33 cellular contexts compared by ENCODE assay signal in genomic region chr3:13060341-13060910, GRCh38.
"Had no signal": no experiment of that assay in that cellular context is flagged by ENCODE, and none has a peak within 500 bp of the region (broad histone marks: within the 10 kb centered on the region; RNA-seq: fewer than 3 reads in every experiment).

No MANE protein-coding gene starts in this region.

- H3K27me3 Mint-ChIP-seq: activated B cell treated with CpG ODN at 0.5 μM for 24 hours; activated CD8-positive, alpha-beta T cell treated with anti-CD3 and anti-CD28 coated beads for 36 hours; activated naive CD4-positive, alpha-beta T cell treated with anti-CD3 and anti-CD28 coated beads, Interleukin-2, amount 50 U/mL, for 24 hours; activated naive CD8-positive, alpha-beta T cell treated with anti-CD3 and anti-CD28 coated beads for 36 hours; activated naive CD8-positive, alpha-beta T cell treated with anti-CD3 and anti-CD28 coated beads, Interleukin-2, amount 50 U/mL, for 24 hours; T-helper 17 cell had no signal

- H3K4me1 ChIP-seq: adrenal gland, body of pancreas, esophagus muscularis mucosa, gastroesophageal sphincter had no signal

- H3K4me3 ChIP-seq: adrenal gland, body of pancreas, cardiac muscle cell, coronary artery, dorsolateral prefrontal cortex, esophagus muscularis mucosa, gastroesophageal sphincter had no signal

- H3K9me3 Mint-ChIP-seq: activated B cell treated with CpG ODN at 0.5 μM for 24 hours; activated CD8-positive, alpha-beta T cell treated with anti-CD3 and anti-CD28 coated beads for 36 hours; activated naive CD4-positive, alpha-beta T cell treated with anti-CD3 and anti-CD28 coated beads for 36 hours; activated naive CD4-positive, alpha-beta T cell treated with anti-CD3 and anti-CD28 coated beads, Interleukin-2, amount 50 U/mL, for 24 hours; activated naive CD8-positive, alpha-beta T cell treated with anti-CD3 and anti-CD28 coated beads for 36 hours; activated naive CD8-positive, alpha-beta T cell treated with anti-CD3 and anti-CD28 coated beads, Interleukin-2, amount 50 U/mL, for 24 hours; activated T-cell treated with anti-CD3 and anti-CD28 coated beads, Interleukin-2, amount 50 U/mL, for 4 hours; activated T-helper 2 cell treated with anti-CD3 and anti-CD28 coated beads, Interferon-gamma antibody, Interleukin-2, Interleukin-4, amounts not matched to agents 10 μg/mL and 5 μg/mL and 100 μg/mL, durations not matched to agents 14 hours and 24 hours and 36 hours; dendritic cell treated with granulocyte-macrophage colony-stimulating factor and Interleukin-4, amounts not matched to agents 40 ng/mL and 50 ng/mL, for 4 days; T-helper 2 cell treated with Interferon-gamma antibody and Interleukin-4, amounts not matched to agents 5 μg/mL and 100 μg/mL, for 36 hours had no signal

- H3K4me1 Mint-ChIP-seq: activated naive CD4-positive, alpha-beta T cell treated with anti-CD3 and anti-CD28 coated beads, Interleukin-2, amount 50 U/mL, for 24 hours had no signal

- H3K27ac ChIP-seq: adrenal gland, body of pancreas, cardiac muscle cell, coronary artery, esophagus muscularis mucosa, gastroesophageal sphincter, WERI-Rb-1 had no signal

- ATAC-seq: activated CD4-positive, CD25-positive, alpha-beta regulatory T cell treated with anti-CD3 and anti-CD28 coated beads, Interleukin-2, amount 50 U/mL, for 24 hours; activated CD8-positive, alpha-beta T cell treated with anti-CD3 and anti-CD28 coated beads for 36 hours; activated naive CD8-positive, alpha-beta T cell treated with anti-CD3 and anti-CD28 coated beads, Interleukin-2, amount 50 U/mL, for 24 hours; activated T-cell treated with anti-CD3 and anti-CD28 coated beads, Interleukin-2, amount 50 U/mL, for 4 hours; body of pancreas; gastroesophageal sphincter; T-helper 17 cell had no signal

- H3K27me3 ChIP-seq: adrenal gland, body of pancreas, cardiac muscle cell, dorsolateral prefrontal cortex, esophagus muscularis mucosa, gastroesophageal sphincter had no signal

- H3K36me3 Mint-ChIP-seq: activated naive CD4-positive, alpha-beta T cell treated with anti-CD3 and anti-CD28 coated beads, Interleukin-2, amount 50 U/mL, for 24 hours; activated naive CD8-positive, alpha-beta T cell treated with anti-CD3 and anti-CD28 coated beads for 36 hours had no signal

- H3K9me3 ChIP-seq: adrenal gland, body of pancreas, esophagus muscularis mucosa, gastroesophageal sphincter had no signal

- H3K36me3 ChIP-seq: adrenal gland, cardiac muscle cell, esophagus muscularis mucosa, gastroesophageal sphincter, WERI-Rb-1 had no signal

- H3K4me3 Mint-ChIP-seq: activated B cell treated with CpG ODN at 0.5 μM for 24 hours; activated CD8-positive, alpha-beta T cell treated with anti-CD3 and anti-CD28 coated beads for 36 hours; activated naive CD4-positive, alpha-beta T cell treated with anti-CD3 and anti-CD28 coated beads for 36 hours; activated naive CD4-positive, alpha-beta T cell treated with anti-CD3 and anti-CD28 coated beads, Interleukin-2, amount 50 U/mL, for 24 hours; activated naive CD8-positive, alpha-beta T cell treated with anti-CD3 and anti-CD28 coated beads for 36 hours; activated naive CD8-positive, alpha-beta T cell treated with anti-CD3 and anti-CD28 coated beads, Interleukin-2, amount 50 U/mL, for 24 hours; activated T-cell treated with anti-CD3 and anti-CD28 coated beads, Interleukin-2, amount 50 U/mL, for 4 hours; dendritic cell treated with granulocyte-macrophage colony-stimulating factor and Interleukin-4, amounts not matched to agents 40 ng/mL and 50 ng/mL, for 4 days; T-helper 17 cell; T-helper 2 cell treated with Interferon-gamma antibody and Interleukin-4, amounts not matched to agents 5 μg/mL and 100 μg/mL, for 36 hours had no signal

- DNase-seq: activated B cell treated with CpG ODN at 0.5 μM for 24 hours; activated CD4-positive, alpha-beta T cell treated with anti-CD3 and anti-CD28 coated beads for 48 hours; activated CD4-positive, alpha-beta T cell treated with anti-CD3 and anti-CD28 coated beads, Interleukin-2, amount 50 U/mL, for 1 hour; activated CD4-positive, alpha-beta T cell treated with anti-CD3 and anti-CD28 coated beads, Interleukin-2, amount 50 U/mL, for 48 hours; activated CD8-positive, alpha-beta memory T cell treated with anti-CD3 and anti-CD28 coated beads for 24 hours; activated CD8-positive, alpha-beta T cell treated with anti-CD3 and anti-CD28 coated beads for 36 hours; activated effector memory CD4-positive, alpha-beta T cell treated with anti-CD3 and anti-CD28 coated beads, Interleukin-2, amount 50 U/mL, for 16 hours; activated naive CD4-positive, alpha-beta T cell treated with anti-CD3 and anti-CD28 coated beads for 36 hours; activated naive CD8-positive, alpha-beta T cell treated with anti-CD3 and anti-CD28 coated beads for 36 hours; activated naive CD8-positive, alpha-beta T cell treated with anti-CD3 and anti-CD28 coated beads, Interleukin-2, amount 50 U/mL, for 24 hours; activated T-cell treated with anti-CD3 and anti-CD28 coated beads, Interleukin-2, amount 50 U/mL, for 4 hours; adrenal gland; amygdala; aorta; body of pancreas; central memory CD4-positive, alpha-beta T cell; dorsolateral prefrontal cortex; effector memory CD4-positive, alpha-beta T cell; erythroblast; foreskin melanocyte; hippocampal formation; T-helper 17 cell; T1000; WERI-Rb-1 had no signal

- H3K27ac Mint-ChIP-seq: activated B cell treated with CpG ODN at 0.5 μM for 24 hours; activated CD8-positive, alpha-beta T cell treated with anti-CD3 and anti-CD28 coated beads for 36 hours; activated naive CD4-positive, alpha-beta T cell treated with anti-CD3 and anti-CD28 coated beads for 36 hours; activated naive CD4-positive, alpha-beta T cell treated with anti-CD3 and anti-CD28 coated beads, Interleukin-2, amount 50 U/mL, for 24 hours; activated naive CD8-positive, alpha-beta T cell treated with anti-CD3 and anti-CD28 coated beads for 36 hours; activated naive CD8-positive, alpha-beta T cell treated with anti-CD3 and anti-CD28 coated beads, Interleukin-2, amount 50 U/mL, for 24 hours; activated T-helper 2 cell treated with anti-CD3 and anti-CD28 coated beads, Interferon-gamma antibody, Interleukin-2, Interleukin-4, amounts not matched to agents 10 μg/mL and 5 μg/mL and 100 μg/mL, durations not matched to agents 14 hours and 24 hours and 36 hours; dendritic cell treated with granulocyte-macrophage colony-stimulating factor and Interleukin-4, amounts not matched to agents 40 ng/mL and 50 ng/mL, for 4 days; T-helper 17 cell; T-helper 2 cell treated with Interferon-gamma antibody and Interleukin-4, amounts not matched to agents 5 μg/mL and 100 μg/mL, for 36 hours had no signal
